ENCODE assay signal across 10 cellular contexts in the genomic region with DNA sequence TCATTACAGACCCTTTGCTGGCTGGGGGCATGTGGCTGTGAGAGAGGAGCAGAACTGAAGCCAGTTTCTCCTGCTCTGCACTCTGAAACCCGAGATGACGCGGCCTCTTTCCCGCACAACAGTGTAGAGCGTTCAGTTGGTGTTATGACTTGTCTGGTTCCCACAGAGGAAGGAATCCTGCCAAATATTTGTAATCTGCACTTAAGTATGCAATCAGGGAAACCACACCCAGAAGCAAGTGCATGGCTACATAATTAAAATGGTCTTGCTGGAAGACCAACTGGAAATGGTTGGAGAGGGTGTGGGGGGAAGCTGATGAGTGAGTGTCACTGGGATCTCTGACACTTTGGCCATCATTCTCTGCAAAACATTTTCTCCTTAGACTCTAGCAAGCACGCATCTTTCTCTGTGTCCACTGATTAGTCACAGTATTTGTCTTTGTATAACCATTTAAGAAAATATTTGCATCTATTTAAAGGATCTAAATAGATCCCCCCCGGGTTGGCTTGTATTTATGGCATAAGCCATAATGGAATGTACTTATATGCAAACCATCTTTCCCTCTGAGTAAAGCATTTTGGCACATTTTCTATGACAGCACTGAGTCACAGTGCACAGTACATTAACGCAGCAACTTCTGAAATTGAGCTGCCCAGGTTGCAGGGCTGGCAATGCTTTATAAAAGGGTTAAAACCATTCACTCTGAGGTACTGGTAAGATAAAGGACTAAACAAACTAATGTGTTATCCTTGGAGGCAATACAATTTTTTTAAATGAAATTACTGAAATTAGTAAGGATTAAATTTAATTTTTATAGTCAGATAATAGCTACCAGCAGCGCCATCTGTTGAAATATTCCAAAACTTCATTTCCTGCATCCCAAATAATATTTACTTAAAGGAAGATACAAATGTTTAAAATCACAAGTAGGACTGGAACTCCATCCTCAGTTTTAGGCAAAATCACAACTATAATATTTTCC.
DNase-seq lines count a peak whose midpoint lies in the region; ATAC-seq and TF ChIP-seq lines count a peak whose summit lies in the region.
"Had no signal": no experiment of that assay in that cellular context is flagged by ENCODE, and none has a peak within 500 bp of the region (broad histone marks: within the 10 kb centered on the region; RNA-seq: fewer than 3 reads in every experiment).

No MANE protein-coding gene starts in this region.

- no peaks in the 10 kb centered on the region for H3K9me3 Mint-ChIP-seq in activated T-helper 2 cell treated with anti-CD3 and anti-CD28 coated beads, Interferon-gamma antibody, Interleukin-2, Interleukin-4, amounts not matched to agents 10 μg/mL and 5 μg/mL and 100 μg/mL, durations not matched to agents 14 hours and 24 hours and 36 hours

- H3K27me3 ChIP-seq in foreskin keratinocyte = no peaks in the 10 kb centered on the region
- no peaks in the 10 kb centered on the region for H3K27me3 ChIP-seq in thyroid gland
- H3K27me3 ChIP-seq: sigmoid colon had no signal

- no peaks in the 10 kb centered on the region for H3K36me3 ChIP-seq in thyroid gland
- H3K36me3 ChIP-seq: sigmoid colon had no signal

- no peak overlapping the region for H3K4me3 Mint-ChIP-seq in activated T-helper 2 cell treated with anti-CD3 and anti-CD28 coated beads, Interferon-gamma antibody, Interleukin-2, Interleukin-4, amounts not matched to agents 10 μg/mL and 5 μg/mL and 100 μg/mL, durations not matched to agents 14 hours and 24 hours and 36 hours (ENCODE audit: low read depth)

- H3K36me3 Mint-ChIP-seq in activated T-helper 2 cell treated with anti-CD3 and anti-CD28 coated beads, Interferon-gamma antibody, Interleukin-2, Interleukin-4, amounts not matched to agents 10 μg/mL and 5 μg/mL and 100 μg/mL, durations not matched to agents 14 hours and 24 hours and 36 hours (ENCODE audit: low read depth) = no peaks in the 10 kb centered on the region

- H3K27me3 Mint-ChIP-seq in activated T-helper 2 cell treated with anti-CD3 and anti-CD28 coated beads, Interferon-gamma antibody, Interleukin-2, Interleukin-4, amounts not matched to agents 10 μg/mL and 5 μg/mL and 100 μg/mL, durations not matched to agents 14 hours and 24 hours and 36 hours (ENCODE audit: low read depth) = no peaks in the 10 kb centered on the region

- H3K4me3 ChIP-seq in thyroid gland (replicated peaks in 1 of 3) = no peak overlapping the region
- H3K4me3 ChIP-seq: sigmoid colon had no signal

- DNase-seq in NCI-H1694 treated with DMSO at 0.1 percent for 48 hours (lab: John Stamatoyannopoulos, UW) = peak; percentile 10
- no peak for DNase-seq in NCI-H1694 (lab: John Stamatoyannopoulos, UW)
- peak; percentile 21 to 27 for DNase-seq in SHP77 (lab: John Stamatoyannopoulos, UW)
- DNase-seq in foreskin keratinocyte = peak; percentile 91 to 95
- DNase-seq in thyroid gland = peak; percentile 25 to 33
- no peak for DNase-seq in activated T-helper 2 cell treated with anti-CD3 and anti-CD28 coated beads, Interferon-gamma antibody, Interleukin-2, Interleukin-4, amounts not matched to agents 10 μg/mL and 5 μg/mL and 100 μg/mL, durations not matched to agents 14 hours and 24 hours and 36 hours (ENCODE audit: low spot score)
- DNase-seq in activated gamma-delta T cell treated with Interleukin-2 at 50 U/mL for 16 hours = no peak
- DNase-seq: C1 segment of cervical spinal cord, sigmoid colon had no signal

- no peaks in the 10 kb centered on the region for H3K9me3 ChIP-seq in thyroid gland
- H3K9me3 ChIP-seq: sigmoid colon had no signal

- TF ChIP-seq POLR2A in thyroid gland (IDR thresholded peaks at IDR 0.05) = no peak

- peak overlapping the region; percentile 94 for H3K27ac ChIP-seq in foreskin keratinocyte
- H3K27ac ChIP-seq in thyroid gland = no peak overlapping the region
- H3K27ac ChIP-seq: sigmoid colon had no signal

- intact Hi-C loops in thyroid gland (cut with DNase I) = no loop called here
- intact Hi-C loops in activated T-helper 2 cell treated with anti-CD3 and anti-CD28 coated beads, Interferon-gamma antibody, Interleukin-2, Interleukin-4, amounts not matched to agents 10 μg/mL and 5 μg/mL and 100 μg/mL, durations not matched to agents 14 hours and 24 hours and 36 hours (cut with micrococcal nuclease) = no loop called here

- ATAC-seq in foreskin keratinocyte (peak; percentile 88), HG02884 (IDR thresholded peaks at IDR 0.05; ENCODE audit: unreplicated experiment) (no peak)

- H3K4me1 ChIP-seq in foreskin keratinocyte (peaks cover 27% of the 10 kb centered on the region), thyroid gland (peaks cover 0 to 14% of the 10 kb centered on the region in 2 donors)

- no peaks in the 10 kb centered on the region for H3K4me1 Mint-ChIP-seq in activated T-helper 2 cell treated with anti-CD3 and anti-CD28 coated beads, Interferon-gamma antibody, Interleukin-2, Interleukin-4, amounts not matched to agents 10 μg/mL and 5 μg/mL and 100 μg/mL, durations not matched to agents 14 hours and 24 hours and 36 hours (ENCODE audit: low read depth)

- H3K27ac Mint-ChIP-seq in activated T-helper 2 cell treated with anti-CD3 and anti-CD28 coated beads, Interferon-gamma antibody, Interleukin-2, Interleukin-4, amounts not matched to agents 10 μg/mL and 5 μg/mL and 100 μg/mL, durations not matched to agents 14 hours and 24 hours and 36 hours = no peak overlapping the region

- 46 to 63% methylated on average over 9 of the region's 9 CpGs for WGBS in thyroid gland, 2 donors

- TF ChIP-seq CTCF in foreskin keratinocyte (conservative IDR thresholded peaks at IDR 0.05) (peak; percentile 65), thyroid gland (IDR thresholded peaks at IDR 0.05) (no peak)

Comparison
In these comparisons a context has a peak if more than half of its experiments do, and no peak if none do; other contexts are left out.
1. DNase-seq: peak in NCI-H1694 treated with DMSO at 0.1 percent for 48 hours (single experiment), SHP77 (2 of 2), foreskin keratinocyte (2 of 2) and thyroid gland (2 of 2); none in NCI-H1694 (single experiment), activated T-helper 2 cell treated with anti-CD3 and anti-CD28 coated beads, Interferon-gamma antibody, Interleukin-2, Interleukin-4, amounts not matched to agents 10 μg/mL and 5 μg/mL and 100 μg/mL, durations not matched to agents 14 hours and 24 hours and 36 hours (single experiment) and activated gamma-delta T cell treated with Interleukin-2 at 50 U/mL for 16 hours (single experiment).